In genomic region chr22:40239345-40239683, GRCh38 we compare ENCODE assay signal across 8 cellular contexts.
DNase-seq lines count a peak whose midpoint lies in the region; ATAC-seq and TF ChIP-seq lines count a peak whose summit lies in the region.
"Had no signal": no experiment of that assay in that cellular context is flagged by ENCODE, and none has a peak within 500 bp of the region (broad histone marks: within the 10 kb centered on the region; RNA-seq: fewer than 3 reads in every experiment).

No MANE protein-coding gene starts in this region.

- no peak for TF ChIP-seq CTCF in SK-N-SH (IDR thresholded peaks at IDR 0.05)
- no peak for TF ChIP-seq CTCF in epithelial cell of proximal tubule (conservative IDR thresholded peaks at IDR 0.05; ENCODE audit: low read depth, low read length)
- no peak for TF ChIP-seq CTCF in gastrocnemius medialis (IDR thresholded peaks at IDR 0.05 in 4 of 5, conservative IDR thresholded peaks at IDR 0.05 in 1 of 5)

- H3F3A ChIP-seq in GM23248 (ENCODE audit: insufficient read depth): peaks cover 28% of the 10 kb centered on the region
- peaks cover 9% of the 10 kb centered on the region for H3F3A ChIP-seq in SK-N-SH (replicated peaks; ENCODE audit: insufficient read depth)

- CTCF ChIA-PET in SK-N-SH (lab: Yijun Ruan, JAX): no interaction called here

- H3K9ac ChIP-seq in GM23248 (no peak overlapping the region), SK-N-SH (no peak overlapping the region)

- ATAC-seq in gastrocnemius medialis: peak in 1 of 2 donors; percentile 4
- no peak for ATAC-seq in HG02759 (IDR thresholded peaks at IDR 0.05; ENCODE audit: unreplicated experiment)
- ATAC-seq in HG03442 (IDR thresholded peaks at IDR 0.05; ENCODE audit: unreplicated experiment): no peak

- DNase-seq in GM23248 (no peak), SK-N-SH (no peak), epithelial cell of proximal tubule (ENCODE audit: low read depth) (no peak), gastrocnemius medialis (no peak), iPS-NIHi7 (ENCODE audit: extremely low spot score) (no peak)

- H3K79me2 ChIP-seq in GM23248 (ENCODE audit: insufficient read depth): peaks cover 94% of the 10 kb centered on the region
- H3K79me2 ChIP-seq in SK-N-SH (ENCODE audit: insufficient read depth): peaks cover 63% of the 10 kb centered on the region

- H4K20me1 ChIP-seq in GM23248 (ENCODE audit: insufficient read depth): peaks cover 9% of the 10 kb centered on the region
- no peaks in the 10 kb centered on the region for H4K20me1 ChIP-seq in SK-N-SH (ENCODE audit: insufficient read depth)

- H3K36me3 ChIP-seq in GM23248 (ENCODE audit: low read depth) (no peaks in the 10 kb centered on the region), SK-N-SH (replicated peaks in 1 of 2; ENCODE audit: control insufficient read depth in 1 of 2, insufficient read depth in 2 of 2, low read length in 1 of 2) (no peaks in the 10 kb centered on the region), gastrocnemius medialis (no peaks in the 10 kb centered on the region)
- H3K36me3 ChIP-seq: adrenal gland had no signal

- H3K9me2 ChIP-seq in GM23248 (ENCODE audit: insufficient read depth) (no peaks in the 10 kb centered on the region), SK-N-SH (no peaks in the 10 kb centered on the region)

- 52 to 64% methylated on average over 4 of the region's 4 CpGs for whole genome bisulfite sequencing in GM23248 (ENCODE audit: low coverage in 1 of 2, low lambda C conversion rate in 2 of 2, missing lambda C conversion rate in 2 of 2), 2 experiments
- 46% methylated on average over 2 of the region's 4 CpGs for WGBS in SK-N-SH (ENCODE audit: low lambda C conversion rate)

- H3K4me3 ChIP-seq in GM23248 (no peak overlapping the region), SK-N-SH (ENCODE audit: low read depth in 2 of 2, low read length in 1 of 2) (peak overlapping the region in 1 of 2 experiments; percentile 40; a peak in 2 of 4 replicates), epithelial cell of proximal tubule (ENCODE audit: low read depth, low read length) (peak overlapping the region; percentile 21), gastrocnemius medialis (no peak overlapping the region)
- H3K4me3 ChIP-seq: adrenal gland had no signal

- H3K27me3 ChIP-seq in GM23248 (replicated peaks; ENCODE audit: insufficient read depth) (no peaks in the 10 kb centered on the region), SK-N-SH (ENCODE audit: insufficient read depth) (no peaks in the 10 kb centered on the region), gastrocnemius medialis (no peaks in the 10 kb centered on the region)
- H3K27me3 ChIP-seq: adrenal gland had no signal

- POLR2A ChIA-PET in SK-N-SH (lab: Yijun Ruan, JAX): no interaction called here

- no peak for TF ChIP-seq POLR2A in gastrocnemius medialis (IDR thresholded peaks at IDR 0.05)

- intact Hi-C loops in gastrocnemius medialis (cut with DNase I; ENCODE audit: low total_unique reads): no loop called here

- H3K4me2 ChIP-seq in GM23248 (ENCODE audit: unreplicated experiment) (peak overlapping the region; percentile 11), SK-N-SH (peak overlapping the region; percentile 69)

- TF ChIP-seq RAD21 in SK-N-SH (IDR thresholded peaks at IDR 0.05; ENCODE audit: low read length): no peak

- peak overlapping the region; percentile 96 for H3K27ac ChIP-seq in GM23248
- peak overlapping the region in 1 of 2 experiments; percentile 83; a peak in 3 of 4 replicates for H3K27ac ChIP-seq in SK-N-SH (ENCODE audit: low read depth in 2 of 2, low read length in 1 of 2)
- peak overlapping the region; percentile 7 to 67 (median 43) for H3K27ac ChIP-seq in gastrocnemius medialis

- TF ChIP-seq EP300 in SK-N-SH (IDR thresholded peaks at IDR 0.05; ENCODE audit: borderline replicate concordance in 1 of 2, low read depth in 1 of 2, low read length in 1 of 2): no peak

- H3K4me1 ChIP-seq in GM23248 (ENCODE audit: insufficient read depth) (peaks cover 25% of the 10 kb centered on the region), SK-N-SH (ENCODE audit: control insufficient read depth in 1 of 2, insufficient read depth in 2 of 2, low read depth in 1 of 2, low read length in 1 of 2) (peaks cover 7 to 11% of the 10 kb centered on the region in 2 experiments; a peak in 3 of 4 replicates), gastrocnemius medialis (peaks cover 47 to 66% of the 10 kb centered on the region in 2 donors)

- in situ Hi-C loops in GM23248 (cut with MboI): no loop called here
- in situ Hi-C loops in gastrocnemius medialis (cut with MboI; ENCODE audit: low sequenced_read_pairs in 4 of 4): no loop called here

- H2AFZ ChIP-seq in GM23248: no peak overlapping the region
- H2AFZ ChIP-seq in SK-N-SH (ENCODE audit: low read depth): no peak overlapping the region

- H3K9me3 ChIP-seq in GM23248 (ENCODE audit: low read depth): no peaks in the 10 kb centered on the region
- H3K9me3 ChIP-seq in SK-N-SH: no peaks in the 10 kb centered on the region
- H3K9me3 ChIP-seq in gastrocnemius medialis: no peaks in the 10 kb centered on the region
- H3K9me3 ChIP-seq: adrenal gland had no signal

TF ChIP-seq in SK-N-SH, 30 proteins besides CTCF, POLR2A, EP300 and RAD21:
- TF ChIP-seq RCOR1 (IDR thresholded peaks at IDR 0.05; ENCODE audit: low read length): no peak
- TF ChIP-seq NFIC (IDR thresholded peaks at IDR 0.05; ENCODE audit: borderline replicate concordance): no peak
- TF ChIP-seq NRF1 (IDR thresholded peaks at IDR 0.05; ENCODE audit: low read depth, low read length): no peak
